23 cellular contexts compared by ENCODE assay signal in genomic region chr18:30988440-30988839, GRCh38. TPM values are rescaled to one million over a fixed set of nuclear protein-coding genes. Genes with fewer than 3 reads are reported as not detected.
"Had no signal": no experiment of that assay in that cellular context is flagged by ENCODE, and none has a peak within 500 bp of the region (broad histone marks: within the 10 kb centered on the region; RNA-seq: fewer than 3 reads in every experiment).

No MANE protein-coding gene starts in this region.

- H3K4me3 Mint-ChIP-seq: activated CD4-positive, alpha-beta T cell treated with anti-CD3 and anti-CD28 coated beads, Interleukin-2, amount 10 ng/mL, durations not matched to agents 24 days and 14 days; activated CD8-positive, alpha-beta T cell treated with anti-CD3 and anti-CD28 coated beads, Interleukin-2, amount 10 ng/mL, durations not matched to agents 7 days and 5 days; activated naive CD4-positive, alpha-beta T cell treated with anti-CD3 and anti-CD28 coated beads, Interleukin-2, amount 50 U/mL, for 24 hours; mesothelial cell of epicardium; naive thymus-derived CD8-positive, alpha-beta T cell; neural progenitor cell; stimulated activated naive CD8-positive, alpha-beta T cell treated with anti-CD3 and anti-CD28 coated beads, Interleukin-15, Interleukin-2, amounts not matched to agents 100 ng/mL and 50 ng/mL, for 24 hours had no signal

- H3K27ac ChIP-seq: body of pancreas, esophagus muscularis mucosa, gastroesophageal sphincter, heart right ventricle, neural progenitor cell, tibial artery had no signal

- H3K36me3 Mint-ChIP-seq: activated naive CD4-positive, alpha-beta T cell treated with anti-CD3 and anti-CD28 coated beads, Interleukin-2, amount 50 U/mL, for 24 hours; naive thymus-derived CD8-positive, alpha-beta T cell; neural progenitor cell had no signal

- H3K27me3 ChIP-seq: body of pancreas, esophagus muscularis mucosa, gastroesophageal sphincter, heart right ventricle, neural progenitor cell, tibial artery had no signal

- ATAC-seq: activated CD8-positive, alpha-beta T cell treated with anti-CD3 and anti-CD28 coated beads, Interleukin-2, amount 10 ng/mL, durations not matched to agents 7 days and 5 days; body of pancreas; gastroesophageal sphincter; naive thymus-derived CD8-positive, alpha-beta T cell had no signal

- H3K27ac Mint-ChIP-seq: activated CD4-positive, alpha-beta T cell treated with anti-CD3 and anti-CD28 coated beads, Interleukin-2, amount 10 ng/mL, durations not matched to agents 24 days and 14 days; activated CD8-positive, alpha-beta T cell treated with anti-CD3 and anti-CD28 coated beads, Interleukin-2, amount 10 ng/mL, durations not matched to agents 7 days and 5 days; activated naive CD4-positive, alpha-beta T cell treated with anti-CD3 and anti-CD28 coated beads, Interleukin-2, amount 50 U/mL, for 24 hours; mesothelial cell of epicardium; naive thymus-derived CD8-positive, alpha-beta T cell; neural progenitor cell; stimulated activated naive CD8-positive, alpha-beta T cell treated with anti-CD3 and anti-CD28 coated beads, Interleukin-15, Interleukin-2, amounts not matched to agents 100 ng/mL and 50 ng/mL, for 24 hours had no signal

- H3K4me3 ChIP-seq: body of pancreas, esophagus muscularis mucosa, gastroesophageal sphincter, heart right ventricle, lung, neural progenitor cell, tibial artery had no signal

- FAIRE-seq: kidney had no signal

- H3K36me3 ChIP-seq: esophagus muscularis mucosa, gastroesophageal sphincter, heart right ventricle, neural progenitor cell, tibial artery had no signal

- H3K4me2 ChIP-seq: neural progenitor cell had no signal

- H3K9me3 Mint-ChIP-seq: activated CD4-positive, alpha-beta T cell treated with anti-CD3 and anti-CD28 coated beads, Interleukin-2, amount 10 ng/mL, durations not matched to agents 24 days and 14 days; mesothelial cell of epicardium; neural progenitor cell; stimulated activated naive CD8-positive, alpha-beta T cell treated with anti-CD3 and anti-CD28 coated beads, Interleukin-15, Interleukin-2, amounts not matched to agents 100 ng/mL and 50 ng/mL, for 24 hours had no signal

- DNase-seq: activated CD4-positive, alpha-beta T cell treated with anti-CD3 and anti-CD28 coated beads, Interleukin-2, amount 10 ng/mL, durations not matched to agents 24 days and 14 days; activated CD8-positive, alpha-beta T cell treated with anti-CD3 and anti-CD28 coated beads, Interleukin-2, amount 10 ng/mL, durations not matched to agents 7 days and 5 days; activated gamma-delta T cell treated with Interleukin-2 at 50 U/mL for 16 hours; anterior cingulate cortex; body of pancreas; central memory CD4-positive, alpha-beta T cell; dermis blood vessel endothelial cell; effector memory CD4-positive, alpha-beta T cell; heart right ventricle; kidney; naive thymus-derived CD8-positive, alpha-beta T cell; posterior cingulate gyrus; stimulated activated CD4-positive, alpha-beta T cell treated with anti-CD3 and anti-CD28 coated beads, Interleukin-12 subunit alpha, Interleukin-12 subunit beta, amount 100 ng/mL, for 4 hours; substantia nigra; T-helper 2 cell; tibial artery had no signal

- H3K27me3 Mint-ChIP-seq: activated CD4-positive, alpha-beta T cell treated with anti-CD3 and anti-CD28 coated beads, Interleukin-2, amount 10 ng/mL, durations not matched to agents 24 days and 14 days; naive thymus-derived CD8-positive, alpha-beta T cell; stimulated activated naive CD8-positive, alpha-beta T cell treated with anti-CD3 and anti-CD28 coated beads, Interleukin-15, Interleukin-2, amounts not matched to agents 100 ng/mL and 50 ng/mL, for 24 hours had no signal

- H3K9me3 ChIP-seq: body of pancreas, esophagus muscularis mucosa, gastroesophageal sphincter, heart right ventricle, tibial artery had no signal

- H3K4me1 Mint-ChIP-seq: activated CD4-positive, alpha-beta T cell treated with anti-CD3 and anti-CD28 coated beads, Interleukin-2, amount 10 ng/mL, durations not matched to agents 24 days and 14 days; activated naive CD4-positive, alpha-beta T cell treated with anti-CD3 and anti-CD28 coated beads, Interleukin-2, amount 50 U/mL, for 24 hours; neural progenitor cell had no signal

- H2AFZ ChIP-seq: neural progenitor cell had no signal

- H3K4me1 ChIP-seq: body of pancreas, esophagus muscularis mucosa, gastroesophageal sphincter, neural progenitor cell, tibial artery had no signal

- H3K9ac ChIP-seq: neural progenitor cell had no signal

RNA-seq across cellular contexts. Expression of gene DSC3, which starts 54.1 kb away (rescaled TPM):
- total RNA-seq: activated CD4-positive, alpha-beta T cell treated with anti-CD3 and anti-CD28 coated beads, Interleukin-2, amount 10 ng/mL, durations not matched to agents 24 days and 14 days; activated CD8-positive, alpha-beta T cell treated with anti-CD3 and anti-CD28 coated beads, Interleukin-2, amount 10 ng/mL, durations not matched to agents 7 days and 5 days; kidney; naive thymus-derived CD8-positive, alpha-beta T cell had no signal
- polyA plus RNA-seq: naive thymus-derived CD8-positive, alpha-beta T cell had no signal
